ENCODE assay signal across 8 cellular contexts in the genomic region with DNA sequence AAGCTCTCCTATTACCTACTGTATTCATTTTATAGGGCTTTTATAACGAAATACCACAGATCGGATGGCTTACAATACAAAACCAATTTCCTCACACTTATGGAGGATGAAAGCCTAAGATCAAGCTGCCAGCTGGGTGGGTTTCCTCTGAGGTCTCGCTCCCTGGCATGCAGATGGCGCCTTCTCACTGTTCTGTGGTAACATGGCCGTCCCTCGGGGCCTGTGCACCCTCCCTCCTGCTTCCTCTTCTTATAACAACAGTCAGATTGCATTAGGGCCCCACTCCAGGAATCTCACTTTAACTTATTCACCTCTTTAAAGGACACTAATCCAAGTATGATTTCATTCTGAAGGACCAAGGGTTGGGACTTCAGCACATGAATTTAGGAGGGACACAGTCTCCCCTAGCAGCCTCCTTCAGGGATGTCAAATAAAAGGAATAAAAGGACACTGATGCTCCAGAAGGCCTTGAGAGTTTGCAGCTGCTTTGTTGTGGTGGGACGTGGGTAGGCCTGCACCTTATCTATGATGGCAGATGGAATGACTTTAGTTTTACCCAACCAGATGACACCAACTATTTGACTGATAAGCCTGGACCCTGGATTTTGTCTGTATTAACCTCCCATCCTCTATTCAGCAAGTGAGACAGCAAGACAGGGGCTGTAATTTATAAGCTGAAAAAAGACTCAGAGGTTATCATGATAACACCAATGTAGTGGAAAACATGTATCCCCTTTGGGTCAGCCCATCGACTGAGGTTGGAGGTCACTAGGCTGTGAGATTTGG.
DNase-seq lines count a peak whose midpoint lies in the region; ATAC-seq, FAIRE-seq and TF ChIP-seq lines count a peak whose summit lies in the region.
"Not testable (repeated sequence)": the region's sequence is repeated elsewhere in the genome, so short reads cannot be mapped to it uniquely, and the experiment has no call there.

No MANE protein-coding gene starts in this region.

- not testable (repeated sequence) for TF ChIP-seq CTCF in CD8-positive, alpha-beta T cell (IDR thresholded peaks at IDR 0.05); Loucy (conservative IDR thresholded peaks at IDR 0.05; ENCODE audit: low read length); K562 (IDR thresholded peaks at IDR 0.05 in 2 of 3, conservative IDR thresholded peaks at IDR 0.05 in 1 of 3; ENCODE audit: insufficient read depth in 2 of 3, low read depth in 1 of 3, low read length in 3 of 3)

- in situ Hi-C loops in K562 (cut with MboI): not testable (repeated sequence)

- not testable (repeated sequence) for H3K9me3 Mint-ChIP-seq in CD8-positive, alpha-beta T cell; activated CD4-positive, alpha-beta T cell treated with anti-CD3 and anti-CD28 coated beads, Interleukin-2, amount 10 ng/mL, durations not matched to agents 7 days and 5 days; naive thymus-derived CD4-positive, alpha-beta T cell; stimulated activated naive CD8-positive, alpha-beta T cell treated with anti-CD3 and anti-CD28 coated beads, Interleukin-15, Interleukin-2, amounts not matched to agents 100 ng/mL and 50 ng/mL, for 24 hours

- H3K4me1 ChIP-seq in CD8-positive, alpha-beta T cell (ENCODE audit: insufficient read depth, low read length): peaks cover 52% of the 10 kb centered on the region
- peaks cover 41% of the 10 kb centered on the region for H3K4me1 ChIP-seq in Loucy (ENCODE audit: insufficient read depth, low read length, poor library complexity, severe bottlenecking)
- H3K4me1 ChIP-seq in K562 (replicated peaks in 1 of 2; ENCODE audit: control insufficient read depth in 2 of 2, insufficient read depth in 2 of 2, low read length in 2 of 2): not testable (repeated sequence)
- peaks cover 29 to 42% of the 10 kb centered on the region in 2 donors for H3K4me1 ChIP-seq in naive thymus-derived CD4-positive, alpha-beta T cell (ENCODE audit: control insufficient read depth in 2 of 2, insufficient read depth in 2 of 2, low read length in 2 of 2)

- peak overlapping the region; percentile 81 for H3K4me2 ChIP-seq in Loucy (ENCODE audit: low read depth, low read length, poor library complexity, severe bottlenecking)
- H3K4me2 ChIP-seq in K562 (ENCODE audit: insufficient read depth, low read length): not testable (repeated sequence)

- H3F3A ChIP-seq in Loucy (ENCODE audit: low read depth): not testable (repeated sequence)

- H3K9me1 ChIP-seq in K562 (ENCODE audit: control insufficient read depth, insufficient read depth, low read length): not testable (repeated sequence)

- ATAC-seq in CD8-positive, alpha-beta T cell: peak; percentile 71
- not testable (repeated sequence) for ATAC-seq in K562
- ATAC-seq in naive thymus-derived CD4-positive, alpha-beta T cell: peak; percentile 81

- not testable (repeated sequence) for H3K9me3 ChIP-seq in CD8-positive, alpha-beta T cell (ENCODE audit: low read length); Loucy (ENCODE audit: insufficient read depth, low read depth, low read length); K562 (replicated peaks; ENCODE audit: control insufficient read depth, insufficient read depth, low read depth, low read length); naive thymus-derived CD4-positive, alpha-beta T cell (ENCODE audit: control insufficient read depth in 2 of 3, low read length in 3 of 3)

- not testable (repeated sequence) for H3K79me2 ChIP-seq in Loucy (ENCODE audit: insufficient read depth, low read length); K562 (ENCODE audit: control insufficient read depth, insufficient read depth, low read length)

- H3K4me3 ChIP-seq in CD8-positive, alpha-beta T cell (ENCODE audit: low read depth, low read length); K562: not testable (repeated sequence)
- peak overlapping the region; percentile 60 for H3K4me3 ChIP-seq in Loucy (ENCODE audit: low read length, poor library complexity, severe bottlenecking)
- H3K4me3 ChIP-seq in naive thymus-derived CD4-positive, alpha-beta T cell (ENCODE audit: low read length): peak overlapping the region; percentile 29

- DNase-seq in CD8-positive, alpha-beta T cell: peak; percentile 51 to 87 (median 70)
- DNase-seq in T-helper 1 cell (peak in 3 of 5 donors; percentile 40 to 55 (median 41)), activated T-helper 1 cell treated with Interleukin-2 at 50 U/mL for 16 hours (ENCODE audit: low read depth) (peak; percentile 54), K562 (ENCODE audit: extremely low read depth in 1 of 4, low spot score in 3 of 4) (peak in 2 of 4 experiments; percentile 4 to 5)
- DNase-seq in activated CD4-positive, alpha-beta T cell treated with anti-CD3 and anti-CD28 coated beads, Interleukin-2, amount 10 ng/mL, durations not matched to agents 7 days and 5 days: peak; percentile 42
- peak in 7 of 9 donors; percentile 69 to 83 (median 80) for DNase-seq in naive thymus-derived CD4-positive, alpha-beta T cell

- H3K4me1 Mint-ChIP-seq in CD8-positive, alpha-beta T cell (ENCODE audit: low read depth): peaks cover 52% of the 10 kb centered on the region
- H3K4me1 Mint-ChIP-seq in activated CD4-positive, alpha-beta T cell treated with anti-CD3 and anti-CD28 coated beads, Interleukin-2, amount 10 ng/mL, durations not matched to agents 7 days and 5 days: peaks cover 42% of the 10 kb centered on the region
- peaks cover 28 to 66% (median 51%) of the 10 kb centered on the region in 7 donors for H3K4me1 Mint-ChIP-seq in naive thymus-derived CD4-positive, alpha-beta T cell
- peaks cover 47% of the 10 kb centered on the region for H3K4me1 Mint-ChIP-seq in stimulated activated naive CD8-positive, alpha-beta T cell treated with anti-CD3 and anti-CD28 coated beads, Interleukin-15, Interleukin-2, amounts not matched to agents 100 ng/mL and 50 ng/mL, for 24 hours (ENCODE audit: low read depth)

- TF ChIP-seq EP300 in K562 (IDR thresholded peaks at IDR 0.05; ENCODE audit: low read length): not testable (repeated sequence)

- not testable (repeated sequence) for H2AFZ ChIP-seq in Loucy (ENCODE audit: low read length); K562 (ENCODE audit: low read depth, low read length)

- H3K27me3 Mint-ChIP-seq in CD8-positive, alpha-beta T cell (ENCODE audit: low read depth); activated CD4-positive, alpha-beta T cell treated with anti-CD3 and anti-CD28 coated beads, Interleukin-2, amount 10 ng/mL, durations not matched to agents 7 days and 5 days; naive thymus-derived CD4-positive, alpha-beta T cell; stimulated activated naive CD8-positive, alpha-beta T cell treated with anti-CD3 and anti-CD28 coated beads, Interleukin-15, Interleukin-2, amounts not matched to agents 100 ng/mL and 50 ng/mL, for 24 hours: not testable (repeated sequence)

- POLR2A ChIA-PET in CD8-positive, alpha-beta T cell (lab: Charles Lee): interaction anchor here (0.9 to 1.2 kb wide), 2 partner anchors 20 to 23 kb away, joined by 3 to 4 read pairs; no protein-coding TSS in a partner anchor
- POLR2A ChIA-PET in activated CD4-positive, alpha-beta T cell treated with anti-CD3 and anti-CD28 coated beads, Interleukin-2, amount 10 ng/mL, durations not matched to agents 7 days and 5 days (lab: Charles Lee); K562 (lab: Yijun Ruan, JAX): not testable (repeated sequence)
- POLR2A ChIA-PET in naive thymus-derived CD4-positive, alpha-beta T cell (lab: Charles Lee): interaction anchor here (1.2 kb wide), 1 partner anchor 23 kb away, joined by 6 read pairs; no protein-coding TSS in a partner anchor

- not testable (repeated sequence) for TF ChIP-seq POLR2A in K562 (conservative IDR thresholded peaks at IDR 0.05)

- TF ChIP-seq RAD21 in K562 (CRISPR knock-in tag; conservative IDR thresholded peaks at IDR 0.05 in 1 of 2, IDR thresholded peaks at IDR 0.05 in 1 of 2): not testable (repeated sequence)

- H3K36me3 ChIP-seq in CD8-positive, alpha-beta T cell (ENCODE audit: insufficient read depth, low read length); Loucy (ENCODE audit: insufficient read depth, low read length); K562 (ENCODE audit: control insufficient read depth, insufficient read depth, low read length); naive thymus-derived CD4-positive, alpha-beta T cell (ENCODE audit: control insufficient read depth in 2 of 3, insufficient read depth in 3 of 3, low read length in 3 of 3): not testable (repeated sequence)

- H4K20me1 ChIP-seq in Loucy (ENCODE audit: insufficient read depth, low read length, poor library complexity, severe bottlenecking); K562 (replicated peaks; ENCODE audit: control insufficient read depth, insufficient read depth, low read length): not testable (repeated sequence)

- intact Hi-C loops in CD8-positive, alpha-beta T cell (cut with DNase I, micrococcal nuclease); K562 (cut with micrococcal nuclease): not testable (repeated sequence)
- intact Hi-C loops in naive thymus-derived CD4-positive, alpha-beta T cell (cut with micrococcal nuclease): loop anchor here in 1 of 2 donors (1.0 kb wide), 1 partner anchor 24 kb away; no protein-coding TSS in a partner anchor

- H3K9me2 ChIP-seq in Loucy (replicated peaks; ENCODE audit: low read depth, low read length): not testable (repeated sequence)

- peak; percentile 90 for FAIRE-seq in K562 (lab: Jason Lieb, UNC)

- H3K27ac Mint-ChIP-seq in CD8-positive, alpha-beta T cell: peak overlapping the region; percentile 58
- peak overlapping the region; percentile 55 for H3K27ac Mint-ChIP-seq in activated CD4-positive, alpha-beta T cell treated with anti-CD3 and anti-CD28 coated beads, Interleukin-2, amount 10 ng/mL, durations not matched to agents 7 days and 5 days
- peak overlapping the region in 8 of 9 donors; percentile 62 to 91 (median 87) for H3K27ac Mint-ChIP-seq in naive thymus-derived CD4-positive, alpha-beta T cell
- peak overlapping the region; percentile 69 for H3K27ac Mint-ChIP-seq in stimulated activated naive CD8-positive, alpha-beta T cell treated with anti-CD3 and anti-CD28 coated beads, Interleukin-15, Interleukin-2, amounts not matched to agents 100 ng/mL and 50 ng/mL, for 24 hours

- not testable (repeated sequence) for H3K27me3 ChIP-seq in CD8-positive, alpha-beta T cell (ENCODE audit: insufficient read depth, low read length); Loucy (ENCODE audit: insufficient read depth, low read length, poor library complexity, severe bottlenecking); K562 (ENCODE audit: control insufficient read depth in 2 of 2, insufficient read depth in 2 of 2, low read length in 2 of 2); naive thymus-derived CD4-positive, alpha-beta T cell (ENCODE audit: control insufficient read depth in 2 of 2, insufficient read depth in 2 of 2, low read length in 2 of 2)

- H3K9ac ChIP-seq in Loucy (ENCODE audit: low read depth, low read length, poor library complexity, severe bottlenecking): peak overlapping the region; percentile 67
- H3K9ac ChIP-seq in K562 (ENCODE audit: insufficient read depth in 1 of 2, low read depth in 2 of 2, low read length in 2 of 2): not testable (repeated sequence)

- CTCF ChIA-PET in CD8-positive, alpha-beta T cell (lab: Charles Lee): interaction anchor here (0.7 to 1.7 kb wide), 6 partner anchors 14 to 63 kb away, joined by 3 to 7 read pairs (median 4); no protein-coding TSS in a partner anchor
- CTCF ChIA-PET in activated CD4-positive, alpha-beta T cell treated with anti-CD3 and anti-CD28 coated beads, Interleukin-2, amount 10 ng/mL, durations not matched to agents 7 days and 5 days (lab: Charles Lee): interaction anchor here (1.2 to 2.8 kb wide), 2 partner anchors 17 to 19 kb away, joined by 4 to 18 read pairs; no protein-coding TSS in a partner anchor
- CTCF ChIA-PET in K562 (lab: Yijun Ruan, JAX; ENCODE audit: low intra/inter-chr PET ratio): interaction anchor here (0.5 kb wide), 1 partner anchor 18 kb away, joined by 4 read pairs; no protein-coding TSS in a partner anchor
- CTCF ChIA-PET in naive thymus-derived CD4-positive, alpha-beta T cell (lab: Charles Lee): interaction anchor here (0.7 to 2.7 kb wide), 4 partner anchors 20 to 32 kb away, joined by 3 to 13 read pairs (median 6); no protein-coding TSS in a partner anchor

- 0% methylated on average over 6 of the region's 8 CpGs for WGBS in K562 (ENCODE audit: insufficient coverage, low coverage, missing lambda C conversion rate)

- H3K4me3 Mint-ChIP-seq in CD8-positive, alpha-beta T cell: peak overlapping the region; percentile 46
- not testable (repeated sequence) for H3K4me3 Mint-ChIP-seq in activated CD4-positive, alpha-beta T cell treated with anti-CD3 and anti-CD28 coated beads, Interleukin-2, amount 10 ng/mL, durations not matched to agents 7 days and 5 days; stimulated activated naive CD8-positive, alpha-beta T cell treated with anti-CD3 and anti-CD28 coated beads, Interleukin-15, Interleukin-2, amounts not matched to agents 100 ng/mL and 50 ng/mL, for 24 hours
- H3K4me3 Mint-ChIP-seq in naive thymus-derived CD4-positive, alpha-beta T cell: peak overlapping the region in 9 of 10 donors; percentile 41 to 74 (median 58)

- BruUV-seq in K562 (replicated peaks; lab: Mats Ljungman, UMichigan): not testable (repeated sequence)

- H3K27ac ChIP-seq in CD8-positive, alpha-beta T cell (ENCODE audit: low read depth, low read length); K562 (ENCODE audit: extremely low read depth, low read depth, low read length): not testable (repeated sequence)
- H3K27ac ChIP-seq in naive thymus-derived CD4-positive, alpha-beta T cell (ENCODE audit: low read depth, low read length): peak overlapping the region; percentile 39

- H3K36me3 Mint-ChIP-seq in CD8-positive, alpha-beta T cell; activated CD4-positive, alpha-beta T cell treated with anti-CD3 and anti-CD28 coated beads, Interleukin-2, amount 10 ng/mL, durations not matched to agents 7 days and 5 days (ENCODE audit: low read depth); naive thymus-derived CD4-positive, alpha-beta T cell; stimulated activated naive CD8-positive, alpha-beta T cell treated with anti-CD3 and anti-CD28 coated beads, Interleukin-15, Interleukin-2, amounts not matched to agents 100 ng/mL and 50 ng/mL, for 24 hours (ENCODE audit: low read depth): not testable (repeated sequence)
